In the genomic region with DNA sequence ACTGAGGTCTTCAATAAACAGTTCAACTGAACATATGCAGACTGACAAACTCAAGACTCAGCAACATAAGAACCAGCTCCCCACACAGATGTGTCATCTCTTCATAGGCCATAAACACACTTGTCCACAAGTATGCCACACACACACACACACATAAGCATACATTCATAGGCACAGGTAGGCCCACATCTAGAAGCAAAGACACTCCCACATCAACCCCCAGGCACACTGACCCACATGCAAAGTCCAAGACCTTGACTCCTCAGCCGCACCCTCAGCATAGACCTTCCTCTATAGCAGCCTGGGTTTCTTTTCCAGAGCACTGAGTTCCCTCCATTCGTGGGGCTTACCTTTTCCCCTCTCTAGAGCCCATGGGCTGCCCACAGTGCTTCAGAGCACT, we compare ENCODE assay signal across 1 cellular context.
TF ChIP-seq lines count a peak whose summit lies in the region.

No MANE protein-coding gene starts in this region.

TF ChIP-seq in Ishikawa, 13 proteins besides CTCF, POLR2A, EP300 and RAD21 (continued from another document):
- TF ChIP-seq, protein P1, sequence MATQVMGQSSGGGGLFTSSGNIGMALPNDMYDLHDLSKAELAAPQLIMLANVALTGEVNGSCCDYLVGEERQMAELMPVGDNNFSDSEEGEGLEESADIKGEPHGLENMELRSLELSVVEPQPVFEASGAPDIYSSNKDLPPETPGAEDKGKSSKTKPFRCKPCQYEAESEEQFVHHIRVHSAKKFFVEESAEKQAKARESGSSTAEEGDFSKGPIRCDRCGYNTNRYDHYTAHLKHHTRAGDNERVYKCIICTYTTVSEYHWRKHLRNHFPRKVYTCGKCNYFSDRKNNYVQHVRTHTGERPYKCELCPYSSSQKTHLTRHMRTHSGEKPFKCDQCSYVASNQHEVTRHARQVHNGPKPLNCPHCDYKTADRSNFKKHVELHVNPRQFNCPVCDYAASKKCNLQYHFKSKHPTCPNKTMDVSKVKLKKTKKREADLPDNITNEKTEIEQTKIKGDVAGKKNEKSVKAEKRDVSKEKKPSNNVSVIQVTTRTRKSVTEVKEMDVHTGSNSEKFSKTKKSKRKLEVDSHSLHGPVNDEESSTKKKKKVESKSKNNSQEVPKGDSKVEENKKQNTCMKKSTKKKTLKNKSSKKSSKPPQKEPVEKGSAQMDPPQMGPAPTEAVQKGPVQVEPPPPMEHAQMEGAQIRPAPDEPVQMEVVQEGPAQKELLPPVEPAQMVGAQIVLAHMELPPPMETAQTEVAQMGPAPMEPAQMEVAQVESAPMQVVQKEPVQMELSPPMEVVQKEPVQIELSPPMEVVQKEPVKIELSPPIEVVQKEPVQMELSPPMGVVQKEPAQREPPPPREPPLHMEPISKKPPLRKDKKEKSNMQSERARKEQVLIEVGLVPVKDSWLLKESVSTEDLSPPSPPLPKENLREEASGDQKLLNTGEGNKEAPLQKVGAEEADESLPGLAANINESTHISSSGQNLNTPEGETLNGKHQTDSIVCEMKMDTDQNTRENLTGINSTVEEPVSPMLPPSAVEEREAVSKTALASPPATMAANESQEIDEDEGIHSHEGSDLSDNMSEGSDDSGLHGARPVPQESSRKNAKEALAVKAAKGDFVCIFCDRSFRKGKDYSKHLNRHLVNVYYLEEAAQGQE (IDR thresholded peaks at IDR 0.05; ENCODE audit: low read depth), result no peak
- 0 out of 2 replicates have a peak, but pooled peaks have one; percentile 4 for TF ChIP-seq TAF1 (IDR thresholded peaks at IDR 0.05; ENCODE audit: low read depth)
